Comparison of ENCODE assay signal across 8 cellular contexts in the genomic region with DNA sequence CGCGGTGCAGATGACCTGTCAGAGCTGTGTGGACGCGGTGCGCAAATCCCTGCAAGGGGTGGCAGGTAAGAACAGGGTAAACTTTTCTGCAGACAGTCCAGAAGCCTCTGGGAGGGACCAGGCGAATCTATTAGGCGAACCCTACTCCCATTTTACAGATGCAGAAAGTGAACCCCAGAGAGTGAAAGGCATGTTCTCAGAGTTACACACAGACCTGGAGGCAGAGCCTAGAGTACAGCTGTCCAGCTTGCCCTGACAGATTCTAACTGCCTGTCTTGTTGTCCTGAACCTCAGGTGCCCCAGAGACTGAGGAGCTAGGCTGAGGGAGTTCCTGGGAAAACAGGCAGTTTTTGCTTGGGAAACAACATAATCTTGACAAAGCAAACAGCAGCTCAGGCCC. TPM values are rescaled to one million over a fixed set of nuclear protein-coding genes. Genes with fewer than 3 reads are reported as not detected.
DNase-seq lines count a peak whose midpoint lies in the region; ATAC-seq lines count a peak whose summit lies in the region.

No MANE protein-coding gene starts in this region.

- H3K4me1 ChIP-seq in GM23248 (ENCODE audit: insufficient read depth) (0 out of 2 replicates have a peak, but pooled peaks cover 8% of the 10 kb centered on the region), right cardiac atrium (ENCODE audit: control insufficient read depth, insufficient read depth, low read length) (peaks cover 9% of the 10 kb centered on the region), skeletal muscle satellite cell (ENCODE audit: control insufficient read depth, insufficient read depth, low read length) (peaks cover 12% of the 10 kb centered on the region)

- H3K27me3 Mint-ChIP-seq in T-helper 17 cell: no peaks in the 10 kb centered on the region

- WGBS in GM23248 (ENCODE audit: low coverage in 1 of 2, low lambda C conversion rate in 2 of 2, missing lambda C conversion rate in 2 of 2), 2 experiments: 25 to 38% methylated on average over 7 of the region's 7 CpGs
- WGBS in right cardiac atrium: 59% methylated on average over 7 of the region's 7 CpGs

- H3K27me3 ChIP-seq in GM23248 (replicated peaks; ENCODE audit: insufficient read depth) (no peaks in the 10 kb centered on the region), right cardiac atrium (ENCODE audit: control insufficient read depth, insufficient read depth) (no peaks in the 10 kb centered on the region), skeletal muscle satellite cell (ENCODE audit: control insufficient read depth, insufficient read depth, low read length) (peaks cover 9% of the 10 kb centered on the region)

- no peaks in the 10 kb centered on the region for H3K36me3 ChIP-seq in GM23248 (ENCODE audit: low read depth)
- H3K36me3 ChIP-seq in skeletal muscle satellite cell (ENCODE audit: insufficient read depth, low read length): no peaks in the 10 kb centered on the region

- no peak for ATAC-seq in T-helper 17 cell
- ATAC-seq in right cardiac atrium: no peak
- no peak for ATAC-seq in GM21528 (IDR thresholded peaks at IDR 0.05; ENCODE audit: low FRiP score, unreplicated experiment)

- peak overlapping the region; percentile 82 for H3K4me2 ChIP-seq in GM23248 (ENCODE audit: unreplicated experiment)
- H3K4me2 ChIP-seq in skeletal muscle satellite cell (ENCODE audit: low read length): peak overlapping the region; percentile 98

- H3K27ac ChIP-seq in GM23248: no peak overlapping the region
- no peak overlapping the region for H3K27ac ChIP-seq in right cardiac atrium (ENCODE audit: low read length)

- H3K9me3 ChIP-seq in GM23248 (ENCODE audit: low read depth): no peaks in the 10 kb centered on the region
- no peaks in the 10 kb centered on the region for H3K9me3 ChIP-seq in T-helper 17 cell (ENCODE audit: control insufficient read depth, low read length, poor library complexity, severe bottlenecking)
- H3K9me3 ChIP-seq in right cardiac atrium (ENCODE audit: control insufficient read depth, low read length): no peaks in the 10 kb centered on the region
- no peaks in the 10 kb centered on the region for H3K9me3 ChIP-seq in skeletal muscle satellite cell (replicated peaks; ENCODE audit: low read length)

- H3K4me3 ChIP-seq in GM23248 (peak overlapping the region; percentile 83), right cardiac atrium (ENCODE audit: low read length) (peak overlapping the region; percentile 48), skeletal muscle satellite cell (ENCODE audit: low read length) (peak overlapping the region; percentile 82)

- H3K9ac ChIP-seq in GM23248 (peak overlapping the region; percentile 87), skeletal muscle satellite cell (ENCODE audit: low read depth, low read length) (peak overlapping the region; percentile 90)

- peak; percentile 28 for DNase-seq in GM23248
- DNase-seq in T-helper 17 cell: no peak
- DNase-seq in right cardiac atrium: no peak
- DNase-seq in kidney glomerular epithelial cell (lab: John Stamatoyannopoulos, UW): no peak
- DNase-seq in DMS153 (lab: John Stamatoyannopoulos, UW): no peak
- no peak for DNase-seq in retina

- peaks cover 56% of the 10 kb centered on the region for H3K79me2 ChIP-seq in GM23248 (ENCODE audit: insufficient read depth)

- in situ Hi-C loops in GM23248 (cut with MboI): loop anchor here (25.0 kb wide), 1 partner anchor 244 kb away; a partner anchor contains a TSS

- peak overlapping the region; percentile 100 for H3K4me3 Mint-ChIP-seq in T-helper 17 cell

- intact Hi-C loops in right cardiac atrium (cut with DNase I): loop anchor here in 2 of 4 donors (5.0 kb wide), 1 partner anchor 84 kb away; a partner anchor contains a TSS

- peak overlapping the region; percentile 100 for H3K27ac Mint-ChIP-seq in T-helper 17 cell

- H3F3A ChIP-seq in GM23248 (ENCODE audit: insufficient read depth): no peaks in the 10 kb centered on the region

- peaks cover 24% of the 10 kb centered on the region for H3K4me1 Mint-ChIP-seq in T-helper 17 cell

- peaks cover 2% of the 10 kb centered on the region for H3K36me3 Mint-ChIP-seq in T-helper 17 cell (ENCODE audit: low read depth)

- peak overlapping the region; percentile 96 for H2AFZ ChIP-seq in GM23248

- H3K9me2 ChIP-seq in GM23248 (ENCODE audit: insufficient read depth): no peaks in the 10 kb centered on the region

- H4K20me1 ChIP-seq in GM23248 (ENCODE audit: insufficient read depth): no peaks in the 10 kb centered on the region

RNA-seq across cellular contexts. Expression of a gene that starts 0.7 kb away (rescaled TPM):
- total RNA-seq in GM23248 (2014; rRNA removed; shearing (Covaris generic)): 28.0 and 29.5 TPM in 2 replicates
- polyA plus RNA-seq in GM23248 (2016; fragmentation: Nextera tagmentation; extraction: Ambion mirVana): 44.1 and 44.2 TPM in 2 replicates
- total RNA-seq in T-helper 17 cell: 10 to 100 TPM; 23.1 to 23.4 TPM
- 10 to 100 TPM; 30.3 to 40.2 (median 34.2) TPM for total RNA-seq in right cardiac atrium
- polyA plus RNA-seq in right cardiac atrium: 45.8 TPM
- total RNA-seq in skeletal muscle satellite cell (2012; rRNA removed): 29.5 and 40.6 TPM in 2 replicates

RNA-seq across cellular contexts. Expression of a gene that starts 0.8 kb away (rescaled TPM):
- total RNA-seq in GM23248 (2014; rRNA removed; shearing (Covaris generic)): 0.11 and 0.13 TPM in 2 replicates
- 0.39 and 0.40 TPM in 2 replicates for polyA plus RNA-seq in GM23248 (2016; fragmentation: Nextera tagmentation; extraction: Ambion mirVana)
- 1 to 10 TPM in 1 of 2 donors, under 1 TPM in 1; 0.63 to 2.3 TPM for total RNA-seq in T-helper 17 cell
- under 1 TPM; 0.53 to 0.99 (median 0.68) TPM for total RNA-seq in right cardiac atrium
- polyA plus RNA-seq in right cardiac atrium: 0.43 TPM
- total RNA-seq in skeletal muscle satellite cell (2012; rRNA removed): 0.25 and 1.1 TPM in 2 replicates

RNA-seq across cellular contexts. Expression of a gene that starts 22.8 kb away (rescaled TPM):
- total RNA-seq in GM23248 (2014; rRNA removed; shearing (Covaris generic)): 23.5 and 28.4 TPM in 2 replicates
- polyA plus RNA-seq in GM23248 (2016; fragmentation: Nextera tagmentation; extraction: Ambion mirVana) (40.6 and 42.6 TPM in 2 replicates), right cardiac atrium (28.1 TPM)
- total RNA-seq in T-helper 17 cell (100 to 1,000 TPM; 286 to 398 TPM), right cardiac atrium (10 to 100 TPM; 30.8 to 45.6 (median 33.6) TPM)
- total RNA-seq in skeletal muscle satellite cell (2012; rRNA removed): 43.6 and 47.8 TPM in 2 replicates

RNA-seq across cellular contexts. Expression of a gene that starts 25.2 kb away (rescaled TPM):
- 67.7 and 72.6 TPM in 2 replicates for total RNA-seq in GM23248 (2014; rRNA removed; shearing (Covaris generic))
- 53.6 and 59.2 TPM in 2 replicates for polyA plus RNA-seq in GM23248 (2016; fragmentation: Nextera tagmentation; extraction: Ambion mirVana)
- total RNA-seq in T-helper 17 cell: 10 to 100 TPM; 10.5 to 13.4 TPM
- 100 to 1,000 TPM in 2 of 4 donors, 10 to 100 TPM in 2; 85.5 to 136 (median 95.2) TPM for total RNA-seq in right cardiac atrium
- polyA plus RNA-seq in right cardiac atrium: 56.0 TPM
- 4.3 and 7.0 TPM in 2 replicates for total RNA-seq in skeletal muscle satellite cell (2012; rRNA removed)

RNA-seq across cellular contexts. Expression of a gene that starts 44.9 kb away (rescaled TPM):
- total RNA-seq in GM23248 (2014; rRNA removed; shearing (Covaris generic)): 79.0 and 81.4 TPM in 2 replicates
- 121 and 125 TPM in 2 replicates for polyA plus RNA-seq in GM23248 (2016; fragmentation: Nextera tagmentation; extraction: Ambion mirVana)
- total RNA-seq in T-helper 17 cell: 100 to 1,000 TPM; 205 to 261 TPM
- total RNA-seq in right cardiac atrium: 10 to 100 TPM; 66.9 to 77.9 (median 68.3) TPM
- polyA plus RNA-seq in right cardiac atrium: 63.3 TPM
- 91.7 and 93.8 TPM in 2 replicates for total RNA-seq in skeletal muscle satellite cell (2012; rRNA removed)
